In the genomic region with DNA sequence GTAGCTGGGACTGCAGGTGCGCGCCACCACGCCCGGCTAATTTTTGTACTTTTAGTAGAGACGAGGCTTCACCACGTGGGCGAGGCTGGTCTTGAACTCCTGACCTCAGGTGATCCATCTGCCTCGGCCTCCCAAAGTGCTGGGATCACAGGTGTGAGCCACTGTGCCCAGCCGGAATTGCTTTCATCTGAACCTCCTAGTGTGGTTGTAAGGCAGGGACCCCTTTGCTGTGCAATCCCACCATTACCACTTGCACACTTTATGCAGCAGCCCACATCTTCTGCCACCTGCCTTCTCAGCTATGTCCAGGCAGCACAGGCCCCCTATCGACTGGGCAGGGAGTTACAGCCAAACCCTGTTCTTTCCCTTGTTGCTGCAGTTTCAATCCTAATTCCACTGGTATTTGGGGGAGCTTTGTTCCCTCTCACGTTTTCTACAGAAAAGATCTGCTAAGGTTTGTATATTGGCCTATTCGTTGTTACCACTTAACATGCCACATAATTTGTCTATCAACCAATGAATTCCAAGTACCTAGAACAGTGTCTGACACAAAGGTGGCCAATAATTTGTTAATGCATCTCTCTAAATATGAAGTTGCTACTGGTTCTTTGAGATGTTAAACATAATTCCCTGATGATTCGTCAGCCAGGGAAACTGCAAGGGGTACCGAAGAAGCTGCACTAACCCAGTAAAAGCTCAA, we compare ENCODE assay signal across 8 cellular contexts. TPM values are rescaled to one million over a fixed set of nuclear protein-coding genes. Genes with fewer than 3 reads are reported as not detected.
DNase-seq lines count a peak whose midpoint lies in the region; ATAC-seq and FAIRE-seq lines count a peak whose summit lies in the region.

No MANE protein-coding gene starts in this region.

- H3K4me1 Mint-ChIP-seq in T-helper 1 cell treated with Interleukin-12 subunit alpha and Interleukin-12 subunit beta and Interleukin-4 antibody, amounts not matched to agents 30 μg/mL and 1 μg/mL, for 36 hours (ENCODE audit: low read depth) = peaks cover 15% of the 10 kb centered on the region
- peaks cover 14 to 36% (median 20%) of the 10 kb centered on the region in 3 donors for H3K4me1 Mint-ChIP-seq in naive B cell

- H3K36me3 Mint-ChIP-seq in T-helper 1 cell treated with Interleukin-12 subunit alpha and Interleukin-12 subunit beta and Interleukin-4 antibody, amounts not matched to agents 30 μg/mL and 1 μg/mL, for 36 hours (ENCODE audit: low read depth) = peaks cover 26% of the 10 kb centered on the region
- peaks cover 0 to 3% of the 10 kb centered on the region in 2 donors for H3K36me3 Mint-ChIP-seq in naive B cell

- H3K4me3 Mint-ChIP-seq in T-helper 1 cell treated with Interleukin-12 subunit alpha and Interleukin-12 subunit beta and Interleukin-4 antibody, amounts not matched to agents 30 μg/mL and 1 μg/mL, for 36 hours = no peak overlapping the region
- H3K4me3 Mint-ChIP-seq in naive B cell = peak overlapping the region in 4 of 8 donors; percentile 36 to 55 (median 40)

- peaks cover 0 to 2% of the 10 kb centered on the region in 2 donors for H3K36me3 ChIP-seq in aorta (ENCODE audit: control insufficient read depth in 1 of 2, insufficient read depth in 2 of 2, low read length in 1 of 2)

- no peaks in the 10 kb centered on the region for H3K27me3 ChIP-seq in aorta (ENCODE audit: control insufficient read depth in 1 of 2, insufficient read depth in 2 of 2, low read length in 1 of 2)

- intact Hi-C loops in aorta (cut with DNase I) = no loop called here

- no peak overlapping the region for H3K27ac ChIP-seq in aorta (ENCODE audit: low read depth in 1 of 2, low read length in 2 of 2)

- H3K9me3 ChIP-seq in aorta (ENCODE audit: control insufficient read depth, low read length) = no peaks in the 10 kb centered on the region

- peak overlapping the region; percentile 47 for H3K27ac Mint-ChIP-seq in T-helper 1 cell treated with Interleukin-12 subunit alpha and Interleukin-12 subunit beta and Interleukin-4 antibody, amounts not matched to agents 30 μg/mL and 1 μg/mL, for 36 hours
- peak overlapping the region in 2 of 6 donors; percentile 60 to 75 for H3K27ac Mint-ChIP-seq in naive B cell

- no peaks in the 10 kb centered on the region for H3K27me3 Mint-ChIP-seq in T-helper 1 cell treated with Interleukin-12 subunit alpha and Interleukin-12 subunit beta and Interleukin-4 antibody, amounts not matched to agents 30 μg/mL and 1 μg/mL, for 36 hours (ENCODE audit: low read depth)
- H3K27me3 Mint-ChIP-seq in naive B cell = peaks cover 0 to 7% (median 0%) of the 10 kb centered on the region in 3 donors

- ATAC-seq in HG03354 (IDR thresholded peaks at IDR 0.05; ENCODE audit: poor library complexity, severe bottlenecking, unreplicated experiment) (peak; percentile 74), naive B cell (ENCODE audit: low read depth in 2 of 2) (peak; percentile 63 to 72), aorta (ENCODE audit: low FRiP score) (no peak)

- H3K4me1 ChIP-seq in aorta (ENCODE audit: control insufficient read depth in 1 of 2, insufficient read depth in 2 of 2, low read length in 2 of 2) = no peaks in the 10 kb centered on the region

- 79 to 86% methylated on average over 14 of the region's 14 CpGs for WGBS in aorta, 2 donors

- H3K4me3 ChIP-seq in aorta (ENCODE audit: low read length in 2 of 2) = no peak overlapping the region

- peak; percentile 52 for FAIRE-seq in G401.6 (lab: Jason Lieb, UNC)

- DNase-seq in astrocyte of the hippocampus (ENCODE audit: low read depth, low spot score) (peak; percentile 34), naive B cell (peak; percentile 35), superior temporal gyrus (ENCODE audit: extremely low spot score) (no peak), aorta (no peak), COR-L47 (lab: John Stamatoyannopoulos, UW) (no peak)

- H3K9me3 Mint-ChIP-seq in T-helper 1 cell treated with Interleukin-12 subunit alpha and Interleukin-12 subunit beta and Interleukin-4 antibody, amounts not matched to agents 30 μg/mL and 1 μg/mL, for 36 hours = no peaks in the 10 kb centered on the region
- H3K9me3 Mint-ChIP-seq in naive B cell = peaks cover 0 to 3% (median 0%) of the 10 kb centered on the region in 7 donors

RNA-seq across cellular contexts. Expression of a gene that starts 6.5 kb away (rescaled TPM):
- polyA plus RNA-seq in naive B cell (ENCODE audit: low read depth in 6 of 6) = 1,000 to 10,000 TPM; 3,399 to 4,973 (median 4,743) TPM
- 1,000 to 10,000 TPM; 1,166 to 1,184 TPM for total RNA-seq in aorta
- polyA plus RNA-seq in aorta = 1,000 to 10,000 TPM; 4,457 to 9,358 TPM

RNA-seq across cellular contexts. Expression of a gene that starts 26.5 kb away (rescaled TPM):
- 10 to 100 TPM in 2 of 6 donors, 1 to 10 TPM in 4; 1.7 to 21.9 (median 8.7) TPM for polyA plus RNA-seq in naive B cell (ENCODE audit: low read depth in 6 of 6)
- 1 to 10 TPM in 1 of 2 donors, under 1 TPM in 1; 0.45 to 1.3 TPM for total RNA-seq in aorta
- polyA plus RNA-seq in aorta = under 1 TPM in 1 of 2 donors, not detected in 1; 0.15 TPM

Comparison
In these comparisons a context has a peak if more than half of its experiments do, and no peak if none do; other contexts are left out.
1. DNase-seq: peak in astrocyte of the hippocampus (single experiment) and naive B cell (single experiment); none in superior temporal gyrus (single experiment), aorta (0 of 2) and COR-L47 (single experiment).